1 cellular context compared by ENCODE assay signal in genomic region chr4:163077611-163078010, GRCh38.
TF ChIP-seq lines count a peak whose summit lies in the region.

No MANE protein-coding gene starts in this region.

TF ChIP-seq in GM23338, 12 proteins besides CTCF, POLR2A, EP300 and RAD21:
- TF ChIP-seq REST (IDR thresholded peaks at IDR 0.05; ENCODE audit: unreplicated experiment) (no peak), ZNF114 (CRISPR knock-in tag; IDR thresholded peaks at IDR 0.05) (no peak), ZNF331 (CRISPR knock-in tag; IDR thresholded peaks at IDR 0.05; ENCODE audit: low read depth) (no peak), ZNF462 (CRISPR knock-in tag; IDR thresholded peaks at IDR 0.05) (no peak), NANOG (IDR thresholded peaks at IDR 0.05; ENCODE audit: borderline replicate concordance) (no peak), ETS1 (IDR thresholded peaks at IDR 0.05) (no peak), POLR2AphosphoS5 (IDR thresholded peaks at IDR 0.05; ENCODE audit: low read depth) (no peak), EZH2 (IDR thresholded peaks at IDR 0.05; ENCODE audit: low read depth, unreplicated experiment) (no peak), STAT1 (IDR thresholded peaks at IDR 0.05; ENCODE audit: unreplicated experiment) (no peak), EZH2phosphoT487 (IDR thresholded peaks at IDR 0.05; ENCODE audit: unreplicated experiment) (no peak), JUNB (IDR thresholded peaks at IDR 0.05; ENCODE audit: unreplicated experiment) (no peak), CREB1 (CRISPR knock-in tag; IDR thresholded peaks at IDR 0.05; ENCODE audit: low read depth) (no peak)
